ENCODE assay signal across 1 cellular context in genomic region chr3:44960387-44961026, GRCh38.
A peak's percentile ranks its signal among the peaks of the same experiment; 100 is the strongest.
TF ChIP-seq lines count a peak whose summit lies in the region.

No MANE protein-coding gene starts in this region.

TF ChIP-seq in K562, 482 proteins besides CTCF, POLR2A, EP300 and RAD21 (continued from another document):
- TF ChIP-seq ATF3 (IDR thresholded peaks at IDR 0.05), result peak; percentile 47
- TF ChIP-seq ATF3 (CRISPR knock-in tag; conservative IDR thresholded peaks at IDR 0.05), result no peak
- no peak for TF ChIP-seq FOXA3 (CRISPR knock-in tag; conservative IDR thresholded peaks at IDR 0.05 in 1 of 2, IDR thresholded peaks at IDR 0.05 in 1 of 2)
- TF ChIP-seq CEBPG (CRISPR knock-in tag; IDR thresholded peaks at IDR 0.05), result peak; percentile 57; the same call in 1 of the 2 replicates
- no peak for TF ChIP-seq CEBPG (tag; conservative IDR thresholded peaks at IDR 0.05 in 1 of 2, IDR thresholded peaks at IDR 0.05 in 1 of 2)
